11 cellular contexts compared by ENCODE assay signal in genomic region chr14:64736271-64737131, GRCh38. TPM values are rescaled to one million over a fixed set of nuclear protein-coding genes. Genes with fewer than 3 reads are reported as not detected.
DNase-seq lines count a peak whose midpoint lies in the region; ATAC-seq and TF ChIP-seq lines count a peak whose summit lies in the region.
"Had no signal": no experiment of that assay in that cellular context is flagged by ENCODE, and none has a peak within 500 bp of the region (broad histone marks: within the 10 kb centered on the region; RNA-seq: fewer than 3 reads in every experiment).

No MANE protein-coding gene starts in this region.

- DNase-seq in NCI-H82 (lab: John Stamatoyannopoulos, UW) = peak; percentile 25
- no peak for DNase-seq in NCI-H82 treated with DMSO at 0.1 percent for 48 hours (lab: John Stamatoyannopoulos, UW; ENCODE audit: unreplicated experiment)
- DNase-seq in RWPE2 (ENCODE audit: low spot score) = peak; percentile 64
- DNase-seq in left lobe of liver (ENCODE audit: low spot score) = peak; percentile 71
- peak; percentile 57 for DNase-seq in upper lobe of right lung
- no peak for DNase-seq in NCI-H1930 (lab: John Stamatoyannopoulos, UW)
- DNase-seq: central memory CD4-positive, alpha-beta T cell; NCI-H774 had no signal

- H3K4me1 ChIP-seq in RWPE2 (ENCODE audit: insufficient read depth, poor library complexity, severe bottlenecking) (no peaks in the 10 kb centered on the region), upper lobe of right lung (no peaks in the 10 kb centered on the region)

- ATAC-seq in RWPE2 (ENCODE audit: low read depth) (no peak), left lobe of liver (peak; percentile 89), upper lobe of right lung (no peak), GM21360 (IDR thresholded peaks at IDR 0.05; ENCODE audit: unreplicated experiment) (no peak), HG03139 (IDR thresholded peaks at IDR 0.05; ENCODE audit: unreplicated experiment) (no peak)
- ATAC-seq: naive thymus-derived CD8-positive, alpha-beta T cell had no signal

- H3K36me3 ChIP-seq in RWPE2 (ENCODE audit: low read depth) (peaks cover 99% of the 10 kb centered on the region), upper lobe of right lung (peaks cover 45% of the 10 kb centered on the region)

- H3K4me3 ChIP-seq in RWPE2 (ENCODE audit: severe bottlenecking) (no peak overlapping the region), upper lobe of right lung (no peak overlapping the region)

- TF ChIP-seq CTCF in RWPE2 (IDR thresholded peaks at IDR 0.05; ENCODE audit: poor library complexity, severe bottlenecking) (no peak), upper lobe of right lung (IDR thresholded peaks at IDR 0.05) (no peak)

- H3K27me3 ChIP-seq in RWPE2 (ENCODE audit: insufficient read depth, poor library complexity, severe bottlenecking) = no peaks in the 10 kb centered on the region
- no peaks in the 10 kb centered on the region for H3K27me3 ChIP-seq in upper lobe of right lung

- intact Hi-C loops in upper lobe of right lung (cut with DNase I) = no loop called here

- no peak overlapping the region for H3K27ac ChIP-seq in RWPE2 (ENCODE audit: poor library complexity, severe bottlenecking)
- H3K27ac ChIP-seq in upper lobe of right lung = no peak overlapping the region

- no peaks in the 10 kb centered on the region for H3K9me3 ChIP-seq in RWPE2 (ENCODE audit: severe bottlenecking)
- no peaks in the 10 kb centered on the region for H3K9me3 ChIP-seq in upper lobe of right lung

RNA-seq across cellular contexts. Expression of gene PLEKHG3, which starts 32.3 kb away (rescaled TPM):
- total RNA-seq in left lobe of liver = 32.8 TPM
- 34.5 TPM for total RNA-seq in upper lobe of right lung

Comparison
In these comparisons a context has a peak if more than half of its experiments do, and no peak if none do; other contexts are left out.
1. DNase-seq: peak in NCI-H82 (single experiment), RWPE2 (single experiment), left lobe of liver (single experiment) and upper lobe of right lung (single experiment); none in NCI-H82 treated with DMSO at 0.1 percent for 48 hours (single experiment) and NCI-H1930 (0 of 2).